14 cellular contexts compared by ENCODE assay signal in the genomic region with DNA sequence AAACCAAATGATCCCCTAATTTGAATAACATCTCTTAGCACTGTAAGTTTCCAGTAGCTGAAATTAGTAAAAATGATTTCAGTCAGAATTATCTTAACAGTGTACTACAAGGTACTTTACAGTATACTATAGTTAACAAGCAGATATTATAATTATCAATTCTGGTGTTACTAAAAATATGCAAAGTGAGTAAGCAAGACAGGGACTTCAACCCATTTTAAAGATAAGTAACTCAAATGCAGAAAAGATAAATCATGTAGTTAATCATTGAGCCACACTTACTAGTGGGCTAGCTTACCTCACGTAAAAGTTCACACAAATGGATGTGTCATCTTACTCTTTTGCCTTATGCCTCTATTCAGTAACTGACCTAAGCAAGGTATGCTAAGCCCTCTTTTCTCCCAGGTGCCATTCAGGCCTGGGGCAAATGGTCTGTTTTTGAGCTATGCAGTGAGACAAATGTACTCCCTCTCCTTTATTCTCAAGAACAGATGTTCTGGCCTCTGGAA.
DNase-seq lines count a peak whose midpoint lies in the region; FAIRE-seq and TF ChIP-seq lines count a peak whose summit lies in the region.
"Had no signal": no experiment of that assay in that cellular context is flagged by ENCODE, and none has a peak within 500 bp of the region (broad histone marks: within the 10 kb centered on the region; RNA-seq: fewer than 3 reads in every experiment).

No MANE protein-coding gene starts in this region.

- FAIRE-seq in GM12892 (lab: Jason Lieb, UNC), result peak; percentile 53
- peak; percentile 75 for FAIRE-seq in RCC 7860 (lab: Jason Lieb, UNC)
- FAIRE-seq: G401.6 had no signal

- DNase-seq in GM12892 (ENCODE audit: insufficient read length), result no peak
- peak; percentile 48 for DNase-seq in RCC 7860 (ENCODE audit: low spot score)
- peak; percentile 75 for DNase-seq in kidney tubule cell (ENCODE audit: low spot score)
- no peak for DNase-seq in NCI-H146 treated with DMSO at 0.1 percent for 48 hours (lab: John Stamatoyannopoulos, UW; ENCODE audit: unreplicated experiment)
- no peak for DNase-seq in GM10266 (ENCODE audit: extremely low spot score)
- no peak for DNase-seq in OCI-M1 (lab: John Stamatoyannopoulos, UW)
- DNase-seq in DMS79 (lab: John Stamatoyannopoulos, UW), result no peak
- DNase-seq: C1 segment of cervical spinal cord; Calu3; CD4-positive, alpha-beta T cell; DMS 273 treated with DMSO at 0.1 percent for 48 hours; H7; KG1 had no signal

- TF ChIP-seq CTCF in GM10266 (IDR thresholded peaks at IDR 0.05; ENCODE audit: control insufficient read depth, insufficient read depth, low read depth, missing control alignments), result no peak

- no peak for TF ChIP-seq POLR2A in GM12892 (IDR thresholded peaks at IDR 0.05; ENCODE audit: low read depth, low read length)

Comparison
In these comparisons a context has a peak if more than half of its experiments do, and no peak if none do; other contexts are left out.
1. DNase-seq: peak in RCC 7860 (single experiment) and kidney tubule cell (single experiment); none in GM12892 (single experiment), NCI-H146 treated with DMSO at 0.1 percent for 48 hours (single experiment), GM10266 (single experiment), OCI-M1 (single experiment) and DMS79 (single experiment).